In the genomic region with DNA sequence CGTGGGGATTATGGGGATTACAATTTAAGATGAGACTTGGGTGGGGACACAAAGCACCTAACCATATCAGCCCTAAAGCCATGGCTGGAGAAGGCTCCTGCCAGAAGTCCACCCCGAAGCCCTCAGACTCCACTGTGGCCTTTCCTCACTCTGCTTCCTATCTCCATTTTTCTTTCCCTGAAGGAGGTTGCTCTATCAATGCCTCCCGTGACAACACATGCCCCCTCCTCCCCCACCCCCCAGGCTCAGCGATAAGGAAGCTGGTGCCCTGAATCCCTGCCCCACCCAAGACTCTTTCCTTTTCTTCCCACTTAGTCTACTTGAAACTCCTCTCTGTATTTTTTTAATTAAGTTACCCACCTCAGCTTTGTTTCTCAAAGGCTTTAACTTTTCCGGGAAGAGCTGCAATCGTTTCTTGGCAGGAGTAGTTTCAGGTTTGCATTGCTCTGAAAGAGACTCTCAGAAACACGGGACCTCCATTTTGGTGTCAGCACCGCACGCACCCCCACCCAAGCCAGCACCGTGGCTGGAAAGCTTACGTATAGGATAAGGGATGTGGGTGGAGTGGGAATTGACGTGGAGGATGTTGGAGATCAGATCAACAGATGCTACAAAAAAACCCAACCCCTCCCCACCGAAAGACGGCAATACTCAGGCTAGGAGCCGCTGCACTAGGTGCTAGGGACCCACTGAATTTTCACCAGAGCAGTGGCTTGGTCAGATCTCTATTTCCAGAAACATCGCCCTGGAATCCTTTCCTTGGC, we compare ENCODE assay signal across 8 cellular contexts. TPM values are rescaled to one million over a fixed set of nuclear protein-coding genes. Genes with fewer than 3 reads are reported as not detected.
DNase-seq lines count a peak whose midpoint lies in the region; ATAC-seq and TF ChIP-seq lines count a peak whose summit lies in the region.

No MANE protein-coding gene starts in this region.

- H3K27me3 Mint-ChIP-seq in activated CD4-positive, alpha-beta T cell treated with anti-CD3 and anti-CD28 coated beads, Interleukin-2, amount 10 ng/mL, durations not matched to agents 24 days and 14 days = peaks cover 22% of the 10 kb centered on the region
- H3K27me3 Mint-ChIP-seq in brain = peaks cover 44% of the 10 kb centered on the region
- H3K27me3 Mint-ChIP-seq in stimulated activated naive B cell treated with anti-CD40 and anti-IgM and Interleukin-4, amounts not matched to agents 10 μg/mL and 1 μg/mL and 100 μg/mL, for 72 hours = peaks cover 16 to 23% of the 10 kb centered on the region in 2 donors

- peak; percentile 76 for DNase-seq in activated CD4-positive, alpha-beta T cell treated with anti-CD3 and anti-CD28 coated beads, Interleukin-2, amount 10 ng/mL, durations not matched to agents 24 days and 14 days
- no peak for DNase-seq in activated CD4-positive, alpha-beta T cell treated with anti-CD3 and anti-CD28 coated beads, Interleukin-2, amount 50 U/mL, for 4 hours
- peak; percentile 69 for DNase-seq in NCI-H69 (lab: John Stamatoyannopoulos, UW)
- DNase-seq in iris pigment epithelial cell (ENCODE audit: low read depth) = peak; percentile 70
- DNase-seq in stimulated activated naive B cell treated with anti-CD40 and anti-IgM and Interleukin-4, amounts not matched to agents 10 μg/mL and 1 μg/mL and 100 μg/mL, for 72 hours = no peak
- DNase-seq in occipital lobe (lab: John Stamatoyannopoulos, UW) = no peak
- DNase-seq in cerebellar cortex (ENCODE audit: low spot score) = no peak

- no peak for TF ChIP-seq CTCF in brain (conservative IDR thresholded peaks at IDR 0.05)

- peak overlapping the region; percentile 85 for H3K27ac Mint-ChIP-seq in activated CD4-positive, alpha-beta T cell treated with anti-CD3 and anti-CD28 coated beads, Interleukin-2, amount 10 ng/mL, durations not matched to agents 24 days and 14 days
- peak overlapping the region; percentile 12 to 90 (median 89) for H3K27ac Mint-ChIP-seq in brain
- H3K27ac Mint-ChIP-seq in stimulated activated naive B cell treated with anti-CD40 and anti-IgM and Interleukin-4, amounts not matched to agents 10 μg/mL and 1 μg/mL and 100 μg/mL, for 72 hours = peak overlapping the region; percentile 95

- H3K4me1 Mint-ChIP-seq in activated CD4-positive, alpha-beta T cell treated with anti-CD3 and anti-CD28 coated beads, Interleukin-2, amount 10 ng/mL, durations not matched to agents 24 days and 14 days = peaks cover 23% of the 10 kb centered on the region
- H3K4me1 Mint-ChIP-seq in brain = peaks cover 31% of the 10 kb centered on the region
- H3K4me1 Mint-ChIP-seq in stimulated activated naive B cell treated with anti-CD40 and anti-IgM and Interleukin-4, amounts not matched to agents 10 μg/mL and 1 μg/mL and 100 μg/mL, for 72 hours = peaks cover 29 to 39% of the 10 kb centered on the region in 2 donors

- ATAC-seq in stimulated activated naive B cell treated with anti-CD40 and anti-IgM and Interleukin-4, amounts not matched to agents 10 μg/mL and 1 μg/mL and 100 μg/mL, for 72 hours (replicated peaks) = peak; percentile 17 to 25

- H3K4me3 Mint-ChIP-seq in activated CD4-positive, alpha-beta T cell treated with anti-CD3 and anti-CD28 coated beads, Interleukin-2, amount 10 ng/mL, durations not matched to agents 24 days and 14 days = peak overlapping the region; percentile 96
- H3K4me3 Mint-ChIP-seq in brain = peak overlapping the region; percentile 96 to 100 (median 98)
- H3K4me3 Mint-ChIP-seq in stimulated activated naive B cell treated with anti-CD40 and anti-IgM and Interleukin-4, amounts not matched to agents 10 μg/mL and 1 μg/mL and 100 μg/mL, for 72 hours = peak overlapping the region; percentile 91 to 96

- intact Hi-C loops in activated CD4-positive, alpha-beta T cell treated with anti-CD3 and anti-CD28 coated beads, Interleukin-2, amount 10 ng/mL, durations not matched to agents 24 days and 14 days (cut with micrococcal nuclease) = no loop called here

- H3K36me3 Mint-ChIP-seq in activated CD4-positive, alpha-beta T cell treated with anti-CD3 and anti-CD28 coated beads, Interleukin-2, amount 10 ng/mL, durations not matched to agents 24 days and 14 days (ENCODE audit: low read depth) = peaks cover 11% of the 10 kb centered on the region
- peaks cover 23% of the 10 kb centered on the region for H3K36me3 Mint-ChIP-seq in brain
- peaks cover 14% of the 10 kb centered on the region in 2 donors for H3K36me3 Mint-ChIP-seq in stimulated activated naive B cell treated with anti-CD40 and anti-IgM and Interleukin-4, amounts not matched to agents 10 μg/mL and 1 μg/mL and 100 μg/mL, for 72 hours

- H3K9me3 Mint-ChIP-seq in activated CD4-positive, alpha-beta T cell treated with anti-CD3 and anti-CD28 coated beads, Interleukin-2, amount 10 ng/mL, durations not matched to agents 24 days and 14 days = peaks cover 4% of the 10 kb centered on the region
- H3K9me3 Mint-ChIP-seq in brain = no peaks in the 10 kb centered on the region
- H3K9me3 Mint-ChIP-seq in stimulated activated naive B cell treated with anti-CD40 and anti-IgM and Interleukin-4, amounts not matched to agents 10 μg/mL and 1 μg/mL and 100 μg/mL, for 72 hours = peaks cover 4 to 5% of the 10 kb centered on the region in 2 donors

RNA-seq across cellular contexts. Expression of gene CA4, which starts 15.2 kb away (rescaled TPM):
- total RNA-seq in activated CD4-positive, alpha-beta T cell treated with anti-CD3 and anti-CD28 coated beads, Interleukin-2, amount 10 ng/mL, durations not matched to agents 24 days and 14 days = not detected in 2 replicates
- 21.7 TPM for polyA plus RNA-seq in brain (ENCODE audit: insufficient read depth, low read depth, low replicate concordance)
- 1.2 TPM for total RNA-seq in occipital lobe

RNA-seq across cellular contexts. Expression of gene HEATR6, which starts 55.9 kb away (rescaled TPM):
- total RNA-seq in activated CD4-positive, alpha-beta T cell treated with anti-CD3 and anti-CD28 coated beads, Interleukin-2, amount 10 ng/mL, durations not matched to agents 24 days and 14 days = 32.4 and 33.7 TPM in 2 replicates
- polyA plus RNA-seq in brain (ENCODE audit: insufficient read depth, low read depth, low replicate concordance) = 14.7 TPM
- total RNA-seq in occipital lobe = 14.0 TPM

Comparison
In these comparisons a context has a peak if more than half of its experiments do, and no peak if none do; other contexts are left out.
1. DNase-seq: peak in activated CD4-positive, alpha-beta T cell treated with anti-CD3 and anti-CD28 coated beads, Interleukin-2, amount 10 ng/mL, durations not matched to agents 24 days and 14 days (single experiment), NCI-H69 (single experiment) and iris pigment epithelial cell (single experiment); none in activated CD4-positive, alpha-beta T cell treated with anti-CD3 and anti-CD28 coated beads, Interleukin-2, amount 50 U/mL, for 4 hours (0 of 2), stimulated activated naive B cell treated with anti-CD40 and anti-IgM and Interleukin-4, amounts not matched to agents 10 μg/mL and 1 μg/mL and 100 μg/mL, for 72 hours (single experiment), occipital lobe (single experiment) and cerebellar cortex (single experiment).
2. Peak in every context shown above with its lines, with median percentiles within 50 percentile points of each other: H3K27ac Mint-ChIP-seq and H3K4me3 Mint-ChIP-seq.